In genomic region chr5:149073217-149073616, GRCh38 we compare ENCODE assay signal across 28 cellular contexts. TPM values are rescaled to one million over a fixed set of nuclear protein-coding genes. Genes with fewer than 3 reads are reported as not detected.
DNase-seq lines count a peak whose midpoint lies in the region; FAIRE-seq and TF ChIP-seq lines count a peak whose summit lies in the region.
"Had no signal": no experiment of that assay in that cellular context is flagged by ENCODE, and none has a peak within 500 bp of the region (broad histone marks: within the 10 kb centered on the region; RNA-seq: fewer than 3 reads in every experiment).

No MANE protein-coding gene starts in this region.

- no peaks in the 10 kb centered on the region for H3K27me3 Mint-ChIP-seq in mesothelial cell of epicardium (ENCODE audit: low read depth)

- no peak for FAIRE-seq in GM12892 (lab: Jason Lieb, UNC)
- FAIRE-seq: GM18507 had no signal

- no peak overlapping the region for H3K4me3 Mint-ChIP-seq in mesothelial cell of epicardium
- H3K4me3 Mint-ChIP-seq: activated T-cell treated with anti-CD3 and anti-CD28 coated beads, Interleukin-2, amount 50 U/mL, for 24 hours; nephron progenitor cell had no signal

- peaks cover 0 to 9% (median 0%) of the 10 kb centered on the region in 11 experiments; a peak in 2 of 22 replicates for H3K9me3 ChIP-seq in BLaER1 treated with 17β-estradiol and CSF1 and Interleukin-3, amounts not matched to agents 10 nM and 100 nM (replicated peaks in 1 of 11)
- H3K9me3 ChIP-seq: right lobe of liver, upper lobe of left lung had no signal

- no peak for TF ChIP-seq POLR2A in GM12892 (IDR thresholded peaks at IDR 0.05; ENCODE audit: low read depth, low read length)

- peak; percentile 52 for DNase-seq in LoVo (ENCODE audit: low spot score)
- DNase-seq in epithelial cell of prostate (ENCODE audit: low read depth, low spot score) = no peak
- DNase-seq in mesothelial cell of epicardium (ENCODE audit: low spot score in 2 of 2, unreplicated experiment in 2 of 2) = no peak
- no peak for DNase-seq in epidermal melanocyte (ENCODE audit: insufficient read length, low spot score)
- DNase-seq in KG1 (lab: John Stamatoyannopoulos, UW) = no peak
- DNase-seq in GM13977 (ENCODE audit: low spot score) = no peak
- DNase-seq in GM12892 (ENCODE audit: insufficient read length) = no peak
- DNase-seq: activated CD8-positive, alpha-beta memory T cell treated with anti-CD3 and anti-CD28 coated beads for 24 hours; activated naive CD4-positive, alpha-beta T cell; activated T-cell treated with anti-CD3 and anti-CD28 coated beads, Interleukin-2, amount 50 U/mL, for 24 hours; C1 segment of cervical spinal cord; central memory CD4-positive, alpha-beta T cell; glutamatergic neuron; H7; midbrain; NCI-H1092; NCI-H1930; NCI-H2227 treated with DMSO at 0.1 percent for 48 hours; NCI-H748 treated with DMSO at 0.1 percent for 48 hours; nephron progenitor cell; right lobe of liver; SHP77; SW 1271; upper lobe of left lung had no signal

- in situ Hi-C loops in GM13977 (cut with MboI; ENCODE audit: low pct_unique_long_range_greater_than_20kb, low sequenced_read_pairs, unreplicated experiment) = no loop called here

- no peak overlapping the region for H3K27ac ChIP-seq in BLaER1 treated with 17β-estradiol and CSF1 and Interleukin-3, amounts not matched to agents 10 nM and 100 nM
- H3K27ac ChIP-seq in epithelial cell of prostate = peak overlapping the region; percentile 93
- H3K27ac ChIP-seq: KMS-11, parathyroid adenoma, right lobe of liver, upper lobe of left lung had no signal

- H3K4me3 ChIP-seq in BLaER1 treated with 17β-estradiol and CSF1 and Interleukin-3, amounts not matched to agents 10 nM and 100 nM = no peak overlapping the region
- H3K4me3 ChIP-seq: right lobe of liver, upper lobe of left lung had no signal

- H3K27ac Mint-ChIP-seq in mesothelial cell of epicardium = peak overlapping the region; percentile 19
- H3K27ac Mint-ChIP-seq: activated T-cell treated with anti-CD3 and anti-CD28 coated beads, Interleukin-2, amount 50 U/mL, for 24 hours; nephron progenitor cell had no signal

- TF ChIP-seq CTCF in mesothelial cell of epicardium (IDR thresholded peaks at IDR 0.05; ENCODE audit: unreplicated experiment) = no peak
- TF ChIP-seq CTCF in GM13977 (IDR thresholded peaks at IDR 0.05; ENCODE audit: extremely low read depth, insufficient read depth, missing control alignments) = no peak

- peaks cover 22% of the 10 kb centered on the region for H3K4me1 Mint-ChIP-seq in mesothelial cell of epicardium
- H3K4me1 Mint-ChIP-seq: nephron progenitor cell had no signal

- H3K9me3 Mint-ChIP-seq in mesothelial cell of epicardium = peaks cover 12% of the 10 kb centered on the region

- H4K20me1 ChIP-seq in BLaER1 treated with 17β-estradiol and CSF1 and Interleukin-3, amounts not matched to agents 10 nM and 100 nM = no peaks in the 10 kb centered on the region

- no peaks in the 10 kb centered on the region for H3K36me3 ChIP-seq in BLaER1 treated with 17β-estradiol and CSF1 and Interleukin-3, amounts not matched to agents 10 nM and 100 nM
- H3K36me3 ChIP-seq: right lobe of liver, upper lobe of left lung had no signal

- H3K4me1 ChIP-seq in BLaER1 treated with 17β-estradiol and CSF1 and Interleukin-3, amounts not matched to agents 10 nM and 100 nM = peaks cover 17 to 26% (median 22%) of the 10 kb centered on the region in 10 experiments
- H3K4me1 ChIP-seq: parathyroid adenoma, right lobe of liver, upper lobe of left lung had no signal

- peak overlapping the region in 8 of 11 experiments; percentile 12 to 63 (median 44); a peak in 10 of 22 replicates for H3K4me2 ChIP-seq in BLaER1 treated with 17β-estradiol and CSF1 and Interleukin-3, amounts not matched to agents 10 nM and 100 nM
- H3K4me2 ChIP-seq: KMS-11 had no signal

- peaks cover 2% of the 10 kb centered on the region for H3K36me3 Mint-ChIP-seq in mesothelial cell of epicardium

- no peaks in the 10 kb centered on the region for H3K27me3 ChIP-seq in BLaER1 treated with 17β-estradiol and CSF1 and Interleukin-3, amounts not matched to agents 10 nM and 100 nM
- H3K27me3 ChIP-seq: right lobe of liver, upper lobe of left lung had no signal

- H3K9ac ChIP-seq in BLaER1 treated with 17β-estradiol and CSF1 and Interleukin-3, amounts not matched to agents 10 nM and 100 nM = no peak overlapping the region
- H3K9ac ChIP-seq: KMS-11, parathyroid adenoma had no signal

RNA-seq across cellular contexts. Expression of gene SH3TC2, which starts 10.4 kb away (rescaled TPM):
- total RNA-seq in mesothelial cell of epicardium = 5.2 to 6.8 TPM (median 5.6 TPM) in 3 replicates
- not detected for polyA plus RNA-seq in GM12892 (2012; ENCODE audit: missing spikeins)
- total RNA-seq: H7 had no signal
